Comparison of ENCODE assay signal across 1 cellular context in genomic region chr13:97224544-97225324, GRCh38.
TF ChIP-seq lines count a peak whose summit lies in the region.

No MANE protein-coding gene starts in this region.

TF ChIP-seq in K562, 482 proteins besides CTCF, POLR2A, EP300 and RAD21:
- TF ChIP-seq ZNF318 (IDR thresholded peaks at IDR 0.05; ENCODE audit: borderline replicate concordance in 1 of 2, low read depth in 1 of 2): no peak
- TF ChIP-seq FOXJ2 (tag; IDR thresholded peaks at IDR 0.05): peak; percentile 94
- no peak for TF ChIP-seq ZBTB2 (IDR thresholded peaks at IDR 0.05)
- no peak for TF ChIP-seq SIN3B (IDR thresholded peaks at IDR 0.05; ENCODE audit: low read depth)
- TF ChIP-seq PYGO2 (tag; IDR thresholded peaks at IDR 0.05): no peak
- TF ChIP-seq ZNF3 (CRISPR knock-in tag; IDR thresholded peaks at IDR 0.05): no peak
- TF ChIP-seq ELK1 (CRISPR knock-in tag; IDR thresholded peaks at IDR 0.05): no peak
- no peak for TF ChIP-seq DEAF1 (CRISPR knock-in tag; IDR thresholded peaks at IDR 0.05)
- TF ChIP-seq ILK (tag; IDR thresholded peaks at IDR 0.05; ENCODE audit: borderline replicate concordance, low read depth): no peak
- TF ChIP-seq FOXJ3 (CRISPR knock-in tag; IDR thresholded peaks at IDR 0.05): peak; percentile 60; the same call in 1 of the 2 replicates
- TF ChIP-seq HMBOX1 (IDR thresholded peaks at IDR 0.05): peak; percentile 76
- TF ChIP-seq RFX1 (IDR thresholded peaks at IDR 0.05): peak; percentile 78
- TF ChIP-seq NR2F6 (CRISPR knock-in tag; IDR thresholded peaks at IDR 0.05): no peak
- no peak for TF ChIP-seq HDAC1 (IDR thresholded peaks at IDR 0.05)
- no peak for TF ChIP-seq ZNF511 (CRISPR knock-in tag; IDR thresholded peaks at IDR 0.05)
